Comparison of ENCODE assay signal across 2 cellular contexts in the genomic region with DNA sequence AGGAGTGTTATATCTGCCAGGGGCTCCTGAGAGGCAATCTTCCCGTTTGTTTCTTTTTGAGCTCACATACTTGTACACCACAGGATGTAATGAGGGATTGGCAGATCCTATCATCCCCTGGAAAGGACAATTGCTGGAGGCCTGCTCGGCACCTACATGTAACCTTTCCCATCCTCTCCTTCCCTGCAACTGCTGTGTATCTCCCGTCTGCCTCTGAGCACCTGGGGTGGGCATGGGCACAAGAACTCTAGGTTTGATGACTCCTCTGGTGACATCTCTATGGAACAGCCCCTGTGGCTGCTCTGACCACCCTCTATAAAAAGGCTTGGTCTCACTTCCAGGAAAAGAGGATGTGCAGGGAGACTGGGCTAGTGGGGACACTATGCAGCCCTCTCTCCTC.
TF ChIP-seq lines count a peak whose summit lies in the region.

No MANE protein-coding gene starts in this region.

TF ChIP-seq in A549, 52 proteins besides CTCF, POLR2A, EP300 and RAD21 (continued from another document):
- no peak for TF ChIP-seq RARB (CRISPR knock-in tag; IDR thresholded peaks at IDR 0.05)
- TF ChIP-seq PHF8 (IDR thresholded peaks at IDR 0.05; ENCODE audit: borderline replicate concordance, low read depth): no peak
- no peak for TF ChIP-seq HDAC2 (IDR thresholded peaks at IDR 0.05)
- no peak for TF ChIP-seq SMC3 (IDR thresholded peaks at IDR 0.05)
- no peak for TF ChIP-seq PBX3 (IDR thresholded peaks at IDR 0.05)
- no peak for TF ChIP-seq RCOR1 (IDR thresholded peaks at IDR 0.05; ENCODE audit: low read depth, low read length)
- no peak for TF ChIP-seq MAX (IDR thresholded peaks at IDR 0.05)
- TF ChIP-seq TP53 (CRISPR knock-in tag; IDR thresholded peaks at IDR 0.05): no peak
- TF ChIP-seq GATA3 (IDR thresholded peaks at IDR 0.05; ENCODE audit: borderline replicate concordance): no peak
- no peak for TF ChIP-seq CHD4 (IDR thresholded peaks at IDR 0.05; ENCODE audit: borderline replicate concordance)
- TF ChIP-seq KDM5A (IDR thresholded peaks at IDR 0.05): no peak
- TF ChIP-seq HOXB13 (CRISPR knock-in tag; IDR thresholded peaks at IDR 0.05; ENCODE audit: low read depth): no peak
- TF ChIP-seq ESRRA (IDR thresholded peaks at IDR 0.05; ENCODE audit: borderline replicate concordance, low read length): no peak

TF ChIP-seq in WTC11, 78 proteins besides CTCF, POLR2A, EP300 and RAD21:
- TF ChIP-seq ZNF416 (CRISPR knock-in tag; IDR thresholded peaks at IDR 0.05): no peak
- no peak for TF ChIP-seq NFE2L1 (CRISPR knock-in tag; IDR thresholded peaks at IDR 0.05)
- TF ChIP-seq TEAD1 (CRISPR knock-in tag; IDR thresholded peaks at IDR 0.05): no peak
- no peak for TF ChIP-seq KAT7 (CRISPR knock-in tag; IDR thresholded peaks at IDR 0.05; ENCODE audit: borderline replicate concordance)
- TF ChIP-seq CREB1 (CRISPR knock-in tag; IDR thresholded peaks at IDR 0.05): no peak
- no peak for TF ChIP-seq USF2 (CRISPR knock-in tag; IDR thresholded peaks at IDR 0.05)
- TF ChIP-seq HMGXB4 (CRISPR knock-in tag; IDR thresholded peaks at IDR 0.05): no peak
- TF ChIP-seq NR3C1 (CRISPR knock-in tag; conservative IDR thresholded peaks at IDR 0.05; ENCODE audit: low read depth): no peak
- no peak for TF ChIP-seq GTF2I (CRISPR knock-in tag; conservative IDR thresholded peaks at IDR 0.05)
- TF ChIP-seq TP53 (CRISPR knock-in tag; IDR thresholded peaks at IDR 0.05): no peak
- TF ChIP-seq, protein P1, sequence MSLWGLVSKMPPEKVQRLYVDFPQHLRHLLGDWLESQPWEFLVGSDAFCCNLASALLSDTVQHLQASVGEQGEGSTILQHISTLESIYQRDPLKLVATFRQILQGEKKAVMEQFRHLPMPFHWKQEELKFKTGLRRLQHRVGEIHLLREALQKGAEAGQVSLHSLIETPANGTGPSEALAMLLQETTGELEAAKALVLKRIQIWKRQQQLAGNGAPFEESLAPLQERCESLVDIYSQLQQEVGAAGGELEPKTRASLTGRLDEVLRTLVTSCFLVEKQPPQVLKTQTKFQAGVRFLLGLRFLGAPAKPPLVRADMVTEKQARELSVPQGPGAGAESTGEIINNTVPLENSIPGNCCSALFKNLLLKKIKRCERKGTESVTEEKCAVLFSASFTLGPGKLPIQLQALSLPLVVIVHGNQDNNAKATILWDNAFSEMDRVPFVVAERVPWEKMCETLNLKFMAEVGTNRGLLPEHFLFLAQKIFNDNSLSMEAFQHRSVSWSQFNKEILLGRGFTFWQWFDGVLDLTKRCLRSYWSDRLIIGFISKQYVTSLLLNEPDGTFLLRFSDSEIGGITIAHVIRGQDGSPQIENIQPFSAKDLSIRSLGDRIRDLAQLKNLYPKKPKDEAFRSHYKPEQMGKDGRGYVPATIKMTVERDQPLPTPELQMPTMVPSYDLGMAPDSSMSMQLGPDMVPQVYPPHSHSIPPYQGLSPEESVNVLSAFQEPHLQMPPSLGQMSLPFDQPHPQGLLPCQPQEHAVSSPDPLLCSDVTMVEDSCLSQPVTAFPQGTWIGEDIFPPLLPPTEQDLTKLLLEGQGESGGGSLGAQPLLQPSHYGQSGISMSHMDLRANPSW (CRISPR knock-in tag; conservative IDR thresholded peaks at IDR 0.05; ENCODE audit: low read depth): no peak
- TF ChIP-seq MAX (CRISPR knock-in tag; IDR thresholded peaks at IDR 0.05): no peak
- TF ChIP-seq, protein P2, sequence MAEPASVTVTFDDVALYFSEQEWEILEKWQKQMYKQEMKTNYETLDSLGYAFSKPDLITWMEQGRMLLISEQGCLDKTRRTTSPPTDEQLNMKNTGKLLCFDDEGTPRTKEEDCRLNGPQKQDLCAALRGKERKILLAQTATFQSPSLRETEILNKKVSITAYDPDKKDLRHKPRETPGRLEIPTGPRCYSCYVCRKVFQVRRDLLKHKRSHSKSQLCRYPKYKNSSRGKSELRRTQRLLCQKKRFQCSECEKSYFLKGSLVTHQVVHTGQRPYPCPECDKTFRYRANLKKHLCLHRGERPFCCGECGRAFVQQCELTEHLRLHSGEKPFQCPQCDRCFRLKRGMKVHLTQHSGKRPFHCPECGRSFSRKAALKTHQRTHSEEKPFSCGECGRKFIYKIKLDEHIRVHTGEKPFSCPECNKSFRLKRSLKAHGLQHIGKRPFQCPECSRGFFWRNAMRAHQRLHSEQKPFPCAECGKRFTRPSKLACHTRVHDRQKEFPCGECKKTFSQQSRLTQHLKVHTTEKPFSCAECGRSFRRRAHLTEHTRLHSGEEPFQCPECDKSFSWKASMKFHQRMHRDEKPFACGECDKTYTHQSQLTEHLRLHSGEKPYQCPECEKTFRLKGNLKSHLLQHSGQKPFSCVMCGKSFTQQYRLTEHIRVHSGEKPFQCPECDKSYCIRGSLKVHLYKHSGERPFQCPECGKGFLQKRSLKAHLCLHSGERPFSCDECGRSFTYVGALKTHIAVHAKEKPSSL (CRISPR knock-in tag; conservative IDR thresholded peaks at IDR 0.05): no peak
- no peak for TF ChIP-seq ZNF219 (CRISPR knock-in tag; IDR thresholded peaks at IDR 0.05; ENCODE audit: borderline replicate concordance)
- TF ChIP-seq, protein P3, sequence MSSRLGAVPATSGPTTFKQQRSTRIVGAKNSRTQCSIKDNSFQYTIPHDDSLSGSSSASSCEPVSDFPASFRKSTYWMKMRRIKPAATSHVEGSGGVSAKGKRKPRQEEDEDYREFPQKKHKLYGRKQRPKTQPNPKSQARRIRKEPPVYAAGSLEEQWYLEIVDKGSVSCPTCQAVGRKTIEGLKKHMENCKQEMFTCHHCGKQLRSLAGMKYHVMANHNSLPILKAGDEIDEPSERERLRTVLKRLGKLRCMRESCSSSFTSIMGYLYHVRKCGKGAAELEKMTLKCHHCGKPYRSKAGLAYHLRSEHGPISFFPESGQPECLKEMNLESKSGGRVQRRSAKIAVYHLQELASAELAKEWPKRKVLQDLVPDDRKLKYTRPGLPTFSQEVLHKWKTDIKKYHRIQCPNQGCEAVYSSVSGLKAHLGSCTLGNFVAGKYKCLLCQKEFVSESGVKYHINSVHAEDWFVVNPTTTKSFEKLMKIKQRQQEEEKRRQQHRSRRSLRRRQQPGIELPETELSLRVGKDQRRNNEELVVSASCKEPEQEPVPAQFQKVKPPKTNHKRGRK (CRISPR knock-in tag; IDR thresholded peaks at IDR 0.05; ENCODE audit: borderline replicate concordance): no peak
